17 cellular contexts compared by ENCODE assay signal in genomic region chr13:28885191-28885590, GRCh38.
"Had no signal": no experiment of that assay in that cellular context is flagged by ENCODE, and none has a peak within 500 bp of the region (broad histone marks: within the 10 kb centered on the region; RNA-seq: fewer than 3 reads in every experiment).

No MANE protein-coding gene starts in this region.

- H3K9me3 ChIP-seq: gastrocnemius medialis, heart right ventricle, lower lobe of right lung, tibial artery, upper lobe of left lung, uterus had no signal

- DNase-seq: cortex of kidney; dorsolateral prefrontal cortex; effector CD8-positive, alpha-beta T cell; gastrocnemius medialis; heart right ventricle; islet precursor cell; left lung; lower lobe of right lung; natural killer cell; posterior cingulate gyrus; spleen; stimulated activated CD4-positive, alpha-beta T cell treated with anti-CD3 and anti-CD28 coated beads, Interleukin-15, amount 100 ng/mL, for 24 hours; stimulated activated CD4-positive, alpha-beta T cell treated with anti-CD3 and anti-CD28 coated beads, Interleukin-1b, Interleukin-23, amount 100 ng/mL, for 48 hours; stimulated activated CD4-positive, alpha-beta T cell treated with anti-CD3 and anti-CD28 coated beads, Interleukin-4, amount 100 ng/mL, for 24 hours; tibial artery; upper lobe of left lung; uterus had no signal

- H3K27me3 ChIP-seq: gastrocnemius medialis, left lung, tibial artery, upper lobe of left lung, uterus had no signal

- H3K27ac ChIP-seq: dorsolateral prefrontal cortex, gastrocnemius medialis, heart right ventricle, left lung, lower lobe of right lung, spleen, tibial artery, upper lobe of left lung, uterus had no signal

- H3K4me1 ChIP-seq: gastrocnemius medialis, heart right ventricle, left lung, lower lobe of right lung, spleen, tibial artery, upper lobe of left lung, uterus had no signal

- H3K4me3 ChIP-seq: dorsolateral prefrontal cortex, gastrocnemius medialis, heart right ventricle, left lung, lower lobe of right lung, spleen, tibial artery, upper lobe of left lung, uterus had no signal

- H3K36me3 ChIP-seq: gastrocnemius medialis, heart right ventricle, left lung, lower lobe of right lung, spleen, tibial artery, upper lobe of left lung, uterus had no signal
